24 cellular contexts compared by ENCODE assay signal in the genomic region with DNA sequence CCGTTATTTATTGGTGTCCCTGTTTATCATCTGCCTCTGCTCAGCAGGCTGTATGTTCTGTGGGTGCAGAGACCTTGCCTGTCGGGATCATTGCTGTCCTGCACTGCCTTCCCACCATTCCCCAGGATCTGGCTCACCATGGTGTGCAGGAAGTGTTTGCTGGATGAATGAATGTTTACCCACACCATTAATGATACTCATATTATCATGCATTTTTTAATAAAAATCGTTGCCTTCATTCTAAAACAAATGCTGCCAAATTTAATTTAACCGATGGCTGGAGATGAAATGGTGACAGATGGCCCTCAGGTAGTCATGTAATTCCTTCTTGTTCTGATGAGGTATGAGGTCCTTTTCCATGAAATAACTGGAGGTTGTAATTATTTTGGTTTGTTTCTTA. TPM values are rescaled to one million over a fixed set of nuclear protein-coding genes. Genes with fewer than 3 reads are reported as not detected.
"Had no signal": no experiment of that assay in that cellular context is flagged by ENCODE, and none has a peak within 500 bp of the region (broad histone marks: within the 10 kb centered on the region; RNA-seq: fewer than 3 reads in every experiment).

No MANE protein-coding gene starts in this region.

- H3K9me3 Mint-ChIP-seq: activated CD4-positive, alpha-beta T cell treated with anti-CD3 and anti-CD28 coated beads, Interleukin-2, amount 10 ng/mL, durations not matched to agents 24 days and 14 days; activated naive CD4-positive, alpha-beta T cell treated with anti-CD3 and anti-CD28 coated beads, Interleukin-2, amount 50 U/mL, for 24 hours had no signal

- H3K4me3 ChIP-seq: body of pancreas had no signal

- H3K27me3 Mint-ChIP-seq: activated CD4-positive, alpha-beta T cell treated with anti-CD3 and anti-CD28 coated beads, Interleukin-2, amount 10 ng/mL, durations not matched to agents 24 days and 14 days; activated CD8-positive, alpha-beta memory T cell treated with anti-CD3 and anti-CD28 coated beads, Interleukin-2, amount 10 ng/mL, durations not matched to agents 7 days and 5 days had no signal

- H3K4me1 ChIP-seq: body of pancreas had no signal

- H3K36me3 Mint-ChIP-seq: activated CD8-positive, alpha-beta memory T cell treated with anti-CD3 and anti-CD28 coated beads, Interleukin-2, amount 10 ng/mL, durations not matched to agents 7 days and 5 days had no signal

- H3K4me3 Mint-ChIP-seq: activated B cell treated with CpG ODN at 0.5 μM for 24 hours; activated CD4-positive, alpha-beta T cell treated with anti-CD3 and anti-CD28 coated beads, Interleukin-2, amount 10 ng/mL, durations not matched to agents 24 days and 14 days; activated CD8-positive, alpha-beta memory T cell treated with anti-CD3 and anti-CD28 coated beads, Interleukin-2, amount 10 ng/mL, durations not matched to agents 7 days and 5 days; activated naive CD4-positive, alpha-beta T cell treated with anti-CD3 and anti-CD28 coated beads, Interleukin-2, amount 50 U/mL, for 24 hours; activated T-cell treated with anti-CD3 and anti-CD28 coated beads, Interleukin-2, amount 50 U/mL, for 24 hours; activated T-helper 1 cell treated with anti-CD3 and anti-CD28 coated beads, Interleukin-12 subunit alpha, Interleukin-12 subunit beta, Interleukin-2, Interleukin-4 antibody, amounts not matched to agents 30 ng/mL and 10 ng/mL and 1 ng/mL, durations not matched to agents 14 hours and 24 hours and 36 hours; T-helper 17 cell had no signal

- H3K9me3 ChIP-seq: body of pancreas had no signal

- DNase-seq: activated B cell treated with CpG ODN at 0.5 μM for 24 hours; activated CD4-positive, alpha-beta T cell treated with anti-CD3 and anti-CD28 coated beads for 1 hour; activated CD4-positive, alpha-beta T cell treated with anti-CD3 and anti-CD28 coated beads, Interleukin-2, amount 10 ng/mL, durations not matched to agents 24 days and 14 days; activated CD4-positive, alpha-beta T cell treated with anti-CD3 and anti-CD28 coated beads, Interleukin-2, amount 50 U/mL, for 48 hours; activated CD8-positive, alpha-beta memory T cell treated with anti-CD3 and anti-CD28 coated beads, Interleukin-2, amount 10 ng/mL, durations not matched to agents 7 days and 5 days; activated effector memory CD4-positive, alpha-beta T cell treated with Interleukin-2 at 50 U/mL for 16 hours; activated naive CD4-positive, alpha-beta T cell; activated T-cell treated with anti-CD3 and anti-CD28 coated beads, Interleukin-2, amount 50 U/mL, for 24 hours; aorta; body of pancreas; central memory CD4-positive, alpha-beta T cell; Karpas-422; NCI-H1048; NCI-H146; NCI-H187 treated with DMSO at 0.1 percent for 48 hours; NCI-H345; NCI-H510A; SHP77 treated with DMSO at 0.1 percent for 48 hours; T-helper 17 cell; T-helper 9 cell had no signal

- H3K27ac ChIP-seq: body of pancreas had no signal

- ATAC-seq: activated CD8-positive, alpha-beta memory T cell treated with anti-CD3 and anti-CD28 coated beads, Interleukin-2, amount 10 ng/mL, durations not matched to agents 7 days and 5 days; body of pancreas; T-helper 17 cell had no signal

- H3K27ac Mint-ChIP-seq: activated B cell treated with CpG ODN at 0.5 μM for 24 hours; activated CD4-positive, alpha-beta T cell treated with anti-CD3 and anti-CD28 coated beads, Interleukin-2, amount 10 ng/mL, durations not matched to agents 24 days and 14 days; activated CD8-positive, alpha-beta memory T cell treated with anti-CD3 and anti-CD28 coated beads, Interleukin-2, amount 10 ng/mL, durations not matched to agents 7 days and 5 days; activated naive CD4-positive, alpha-beta T cell treated with anti-CD3 and anti-CD28 coated beads, Interleukin-2, amount 50 U/mL, for 24 hours; activated T-cell treated with anti-CD3 and anti-CD28 coated beads, Interleukin-2, amount 50 U/mL, for 24 hours; activated T-helper 1 cell treated with anti-CD3 and anti-CD28 coated beads, Interleukin-12 subunit alpha, Interleukin-12 subunit beta, Interleukin-2, Interleukin-4 antibody, amounts not matched to agents 30 ng/mL and 10 ng/mL and 1 ng/mL, durations not matched to agents 14 hours and 24 hours and 36 hours; T-helper 17 cell had no signal

- FAIRE-seq: bronchial epithelial cell, RCC 7860 had no signal

- H3K4me1 Mint-ChIP-seq: activated B cell treated with CpG ODN at 0.5 μM for 24 hours; activated CD4-positive, alpha-beta T cell treated with anti-CD3 and anti-CD28 coated beads, Interleukin-2, amount 10 ng/mL, durations not matched to agents 24 days and 14 days; activated CD8-positive, alpha-beta memory T cell treated with anti-CD3 and anti-CD28 coated beads, Interleukin-2, amount 10 ng/mL, durations not matched to agents 7 days and 5 days; activated naive CD4-positive, alpha-beta T cell treated with anti-CD3 and anti-CD28 coated beads, Interleukin-2, amount 50 U/mL, for 24 hours; T-helper 17 cell had no signal

RNA-seq across cellular contexts. Expression of a gene that starts 22.5 kb away (rescaled TPM):
- total RNA-seq: activated B cell treated with CpG ODN at 0.5 μM for 24 hours; activated CD4-positive, alpha-beta T cell treated with anti-CD3 and anti-CD28 coated beads, Interleukin-2, amount 10 ng/mL, durations not matched to agents 24 days and 14 days; activated CD8-positive, alpha-beta memory T cell treated with anti-CD3 and anti-CD28 coated beads, Interleukin-2, amount 10 ng/mL, durations not matched to agents 7 days and 5 days; activated T-helper 1 cell treated with anti-CD3 and anti-CD28 coated beads, Interleukin-12 subunit alpha, Interleukin-12 subunit beta, Interleukin-2, Interleukin-4 antibody, amounts not matched to agents 30 ng/mL and 10 ng/mL and 1 ng/mL, durations not matched to agents 14 hours and 24 hours and 36 hours; aorta; T-helper 17 cell had no signal
